9 cellular contexts compared by ENCODE assay signal in genomic region chr5:125700380-125700856, GRCh38.
DNase-seq lines count a peak whose midpoint lies in the region; ATAC-seq, FAIRE-seq and TF ChIP-seq lines count a peak whose summit lies in the region.
"Had no signal": no experiment of that assay in that cellular context is flagged by ENCODE, and none has a peak within 500 bp of the region (broad histone marks: within the 10 kb centered on the region; RNA-seq: fewer than 3 reads in every experiment).

No MANE protein-coding gene starts in this region.

- H3K56ac ChIP-seq in H1 (replicated peaks; ENCODE audit: insufficient read length, low read depth, low read length): no peak overlapping the region

- peaks cover 17% of the 10 kb centered on the region for H3K36me3 Mint-ChIP-seq in nephron progenitor cell (ENCODE audit: low read depth)
- no peaks in the 10 kb centered on the region for H3K36me3 Mint-ChIP-seq in effector memory CD8-positive, alpha-beta T cell (ENCODE audit: insufficient read depth)

- no peak for ATAC-seq in effector memory CD8-positive, alpha-beta T cell (replicated peaks)

- no peak overlapping the region for H4K5ac ChIP-seq in H1 (ENCODE audit: insufficient read length, low read depth, low read length)

- peak overlapping the region; percentile 7 for H3K4me3 Mint-ChIP-seq in nephron progenitor cell
- no peak overlapping the region for H3K4me3 Mint-ChIP-seq in effector memory CD8-positive, alpha-beta T cell

- POLR2A ChIA-PET in H1 (lab: Charles Lee; ENCODE audit: partially characterized antibody): no interaction called here

- H3K79me2 ChIP-seq in H1 (ENCODE audit: control insufficient read depth in 1 of 2, insufficient read depth in 2 of 2, low read length in 2 of 2): no peaks in the 10 kb centered on the region

- no peaks in the 10 kb centered on the region for H3K36me3 ChIP-seq in H1 (ENCODE audit: control insufficient read depth in 2 of 4, insufficient read depth in 4 of 4, low read length in 3 of 4)

- CTCF ChIA-PET in H1 (lab: Charles Lee; ENCODE audit: partially characterized antibody): interaction anchor here (0.9 kb wide), 1 partner anchor 1792 kb away, joined by 3 read pairs; no protein-coding TSS in a partner anchor

- H2BK15ac ChIP-seq in H1 (ENCODE audit: low read length): no peak overlapping the region

- TF ChIP-seq CTCF in H1 (IDR thresholded peaks at IDR 0.05; ENCODE audit: control extremely low read depth in 1 of 3, insufficient read depth in 1 of 3, low read depth in 1 of 3, low read length in 3 of 3): no peak
- TF ChIP-seq CTCF in nephron progenitor cell (IDR thresholded peaks at IDR 0.05): no peak
- no peak for TF ChIP-seq CTCF in GM20000 (IDR thresholded peaks at IDR 0.05; ENCODE audit: extremely low read depth, missing control alignments)

- no peaks in the 10 kb centered on the region for H3K27me3 ChIP-seq in H1 (replicated peaks in 1 of 4; ENCODE audit: control insufficient read depth in 3 of 4, extremely low read depth in 1 of 4, insufficient read depth in 3 of 4, low read length in 3 of 4)

- TF ChIP-seq EP300 in H1 (IDR thresholded peaks at IDR 0.05; ENCODE audit: borderline replicate concordance in 1 of 2, low read depth in 2 of 2, low read length in 2 of 2): no peak

- no peak for FAIRE-seq in H1 (lab: Jason Lieb, UNC)

- no peaks in the 10 kb centered on the region; a peak in 2 of 7 replicates for H3K4me1 ChIP-seq in H1 (replicated peaks in 1 of 4; ENCODE audit: control insufficient read depth in 3 of 4, insufficient read depth in 4 of 4, low read length in 3 of 4)

- no peak overlapping the region for H2BK5ac ChIP-seq in H1 (ENCODE audit: low read depth, low read length)

- no peak overlapping the region for H3K14ac ChIP-seq in H1 (ENCODE audit: insufficient read length)

- peak overlapping the region; percentile 91 for H3K27ac Mint-ChIP-seq in nephron progenitor cell
- H3K27ac Mint-ChIP-seq in effector memory CD8-positive, alpha-beta T cell: no peak overlapping the region

- H3K4ac ChIP-seq in H1 (replicated peaks; ENCODE audit: insufficient read length, low read depth, low read length): no peak overlapping the region

- peaks cover 24% of the 10 kb centered on the region for H3K9me3 Mint-ChIP-seq in nephron progenitor cell
- H3K9me3 Mint-ChIP-seq in effector memory CD8-positive, alpha-beta T cell: peaks cover 4 to 19% of the 10 kb centered on the region in 2 donors

- no peaks in the 10 kb centered on the region for H3K27me3 Mint-ChIP-seq in nephron progenitor cell (ENCODE audit: low read depth, poor library complexity)
- H3K27me3 Mint-ChIP-seq in effector memory CD8-positive, alpha-beta T cell: no peaks in the 10 kb centered on the region

- H3K18ac ChIP-seq in H1 (ENCODE audit: extremely low read depth, low read length): no peak overlapping the region; the same call in 1 of the 2 replicates

- no peaks in the 10 kb centered on the region for H4K20me1 ChIP-seq in H1 (replicated peaks in 1 of 2; ENCODE audit: control insufficient read depth in 1 of 2, insufficient read depth in 2 of 2, low read length in 2 of 2)

- no peak overlapping the region for H3K4me2 ChIP-seq in H1 (ENCODE audit: insufficient read depth in 1 of 2, low read depth in 2 of 2, low read length in 2 of 2)

- peaks cover 26% of the 10 kb centered on the region for H3K4me1 Mint-ChIP-seq in nephron progenitor cell
- H3K4me1 Mint-ChIP-seq in effector memory CD8-positive, alpha-beta T cell (ENCODE audit: low read depth in 2 of 2): no peaks in the 10 kb centered on the region

- no peak overlapping the region for H4K91ac ChIP-seq in H1 (replicated peaks; ENCODE audit: insufficient read length, low read length)

- H2BK12ac ChIP-seq in H1 (ENCODE audit: low read depth, low read length): no peak overlapping the region

- no peak overlapping the region for H2BK20ac ChIP-seq in H1 (ENCODE audit: low read length)

- H3K79me1 ChIP-seq in H1 (ENCODE audit: low read depth, low read length): no peaks in the 10 kb centered on the region

- no peak for TF ChIP-seq RAD21 in H1 (IDR thresholded peaks at IDR 0.05 in 1 of 2, conservative IDR thresholded peaks at IDR 0.05 in 1 of 2; ENCODE audit: low read depth in 2 of 2, low read length in 2 of 2)

- no peak overlapping the region for H3K4me3 ChIP-seq in H1 (ENCODE audit: extremely low read depth in 1 of 4, insufficient read depth in 2 of 4, low read depth in 3 of 4, low read length in 4 of 4)

- peak overlapping the region; percentile 95; the same call in 1 of the 2 replicates for H2AFZ ChIP-seq in H1 (ENCODE audit: low read length)

- no peak for TF ChIP-seq POLR2A in H1 (IDR thresholded peaks at IDR 0.05; ENCODE audit: control extremely low read depth in 1 of 2, low read depth in 2 of 2, low read length in 2 of 2)

- H2AK5ac ChIP-seq in H1 (ENCODE audit: low read depth, low read length): no peak overlapping the region

- no peak overlapping the region for H4K8ac ChIP-seq in H1 (ENCODE audit: extremely low read depth, insufficient read depth, low read length)

- DNase-seq in DMS79 treated with DMSO at 0.1 percent for 48 hours (lab: John Stamatoyannopoulos, UW) (peak; percentile 59), NCI-H2196 treated with DMSO at 0.1 percent for 48 hours (lab: John Stamatoyannopoulos, UW; ENCODE audit: unreplicated experiment) (peak; percentile 45), H1 (ENCODE audit: low read depth in 1 of 2, low spot score in 2 of 2) (no peak), nephron progenitor cell (no peak), NK-92 (lab: John Stamatoyannopoulos, UW; ENCODE audit: unreplicated experiment) (no peak), GM20000 (ENCODE audit: low spot score) (no peak)
- DNase-seq in effector memory CD8-positive, alpha-beta T cell: no peak
- no peak for DNase-seq in stimulated activated CD4-positive, alpha-beta T cell treated with anti-CD3 and anti-CD28 coated beads, Interleukin-15, amount 100 ng/mL, for 24 hours
- DNase-seq: EL had no signal

- 88% methylated on average over 8 of the region's 8 CpGs; no CpG with 5 or more reads in 1 of the 2 experiments for WGBS in H1 (ENCODE audit: extremely low coverage in 1 of 2, insufficient coverage in 1 of 2, insufficient read length in 1 of 2, insufficient replicate concordance in 2 of 2, low coverage in 1 of 2, low lambda C conversion rate in 2 of 2, missing lambda C conversion rate in 1 of 2), 2 experiments

- no peaks in the 10 kb centered on the region for H3K23me2 ChIP-seq in H1 (ENCODE audit: low read depth, low read length)

- no peak overlapping the region for H3K9ac ChIP-seq in H1 (replicated peaks in 1 of 4; ENCODE audit: extremely low read depth in 1 of 4, low read depth in 3 of 4, low read length in 3 of 4)

- peaks cover 0 to 5% of the 10 kb centered on the region in 2 experiments; a peak in 2 of 4 replicates for H3K9me3 ChIP-seq in H1 (ENCODE audit: insufficient read depth in 2 of 2, low read depth in 1 of 2, low read length in 1 of 2)

- H3K27ac ChIP-seq in H1 (ENCODE audit: low read depth, low read length): no peak overlapping the region

- H2BK120ac ChIP-seq in H1 (replicated peaks; ENCODE audit: low read depth, low read length): no peak overlapping the region

- H3K23ac ChIP-seq in H1 (ENCODE audit: insufficient read length): no peak overlapping the region

TF ChIP-seq in H1, 55 proteins besides CTCF, POLR2A, EP300 and RAD21:
- TF ChIP-seq EZH2 (IDR thresholded peaks at IDR 0.05; ENCODE audit: low read depth, low read length, severe bottlenecking): no peak
- no peak for TF ChIP-seq CBX5 (IDR thresholded peaks at IDR 0.05; ENCODE audit: low read depth, low read length)
- TF ChIP-seq SRF (IDR thresholded peaks at IDR 0.05; ENCODE audit: low read depth, low read length): no peak
- no peak for TF ChIP-seq CHD2 (IDR thresholded peaks at IDR 0.05; ENCODE audit: low read length)
- no peak for TF ChIP-seq TBP (IDR thresholded peaks at IDR 0.05; ENCODE audit: low read depth, low read length)

Comparison
In these comparisons a context has a peak if more than half of its experiments do, and no peak if none do; other contexts are left out.
1. DNase-seq: peak in DMS79 treated with DMSO at 0.1 percent for 48 hours (single experiment) and NCI-H2196 treated with DMSO at 0.1 percent for 48 hours (single experiment); none in H1 (0 of 2), nephron progenitor cell (single experiment), NK-92 (single experiment), effector memory CD8-positive, alpha-beta T cell (0 of 3), GM20000 (single experiment) and stimulated activated CD4-positive, alpha-beta T cell treated with anti-CD3 and anti-CD28 coated beads, Interleukin-15, amount 100 ng/mL, for 24 hours (single experiment).